Comparison of ENCODE assay signal across 14 cellular contexts in the genomic region with DNA sequence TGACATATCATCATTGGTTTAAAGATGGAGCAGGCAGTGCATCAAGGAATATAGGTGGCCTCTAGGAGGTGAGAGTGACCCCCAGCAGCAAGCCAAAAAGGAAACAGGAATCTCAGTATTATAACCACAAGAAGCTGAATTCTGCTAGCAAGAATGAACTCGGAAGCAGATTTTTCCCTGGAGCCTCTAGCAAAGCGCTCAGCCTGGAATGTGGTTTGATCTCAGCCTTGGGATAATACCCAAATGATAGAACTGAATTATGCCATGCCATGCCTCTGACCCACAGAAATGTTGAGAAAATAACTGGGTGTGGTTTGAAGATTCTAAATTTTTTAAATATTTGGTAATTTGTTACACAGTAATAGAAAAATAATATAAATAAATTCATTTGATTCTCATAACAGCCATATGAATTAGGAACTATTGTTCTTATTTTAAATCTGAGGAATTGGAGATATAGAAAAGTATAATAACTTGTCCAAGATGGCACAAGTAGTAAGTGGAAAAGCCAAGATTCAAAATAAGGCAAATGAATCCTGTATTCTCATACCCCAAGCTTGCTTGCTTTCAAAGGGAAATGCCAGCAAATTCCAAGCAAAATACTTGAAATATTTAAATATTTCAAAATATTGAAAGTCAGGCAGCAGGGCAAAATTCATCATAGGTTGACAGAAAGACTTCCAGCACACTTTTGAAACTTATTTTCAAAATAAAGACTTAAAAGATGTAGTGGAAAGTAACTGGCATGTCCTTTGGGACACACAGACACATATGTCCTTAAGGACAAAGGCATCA.
DNase-seq lines count a peak whose midpoint lies in the region; ATAC-seq and TF ChIP-seq lines count a peak whose summit lies in the region.
"Had no signal": no experiment of that assay in that cellular context is flagged by ENCODE, and none has a peak within 500 bp of the region (broad histone marks: within the 10 kb centered on the region; RNA-seq: fewer than 3 reads in every experiment).

No MANE protein-coding gene starts in this region.

- H3K27ac ChIP-seq in GM23338 (ENCODE audit: low read depth): no peak overlapping the region
- H3K27ac ChIP-seq: C4-2B had no signal

- H3K79me2 ChIP-seq in GM23338 (replicated peaks; ENCODE audit: insufficient read depth): no peaks in the 10 kb centered on the region

- TF ChIP-seq CTCF in GM23338 (conservative IDR thresholded peaks at IDR 0.05; ENCODE audit: low read depth in 2 of 2): no peak; a peak in 1 of 4 replicates
- no peak for TF ChIP-seq CTCF in cardiac fibroblast (IDR thresholded peaks at IDR 0.05; ENCODE audit: low read depth, low read length)

- no peaks in the 10 kb centered on the region; the same call in 1 of the 2 replicates for H3K9me2 ChIP-seq in GM23338 (ENCODE audit: insufficient read depth)

- H3K4me3 Mint-ChIP-seq in GM23338: no peak overlapping the region

- peaks cover 3% of the 10 kb centered on the region for H3K27me3 Mint-ChIP-seq in GM23338 (ENCODE audit: insufficient read depth, low read depth, poor library complexity)

- H3K4me1 Mint-ChIP-seq in GM23338: peaks cover 3% of the 10 kb centered on the region; the same call in 2 of the 3 replicates

- no peaks in the 10 kb centered on the region for H3K27me3 ChIP-seq in GM23338 (ENCODE audit: insufficient read depth)
- H3K27me3 ChIP-seq: MG63 had no signal

- H3K4me1 ChIP-seq in GM23338 (ENCODE audit: insufficient read depth): peaks cover 4% of the 10 kb centered on the region; the same call in 1 of the 2 replicates

- no peaks in the 10 kb centered on the region for H3K9me3 Mint-ChIP-seq in GM23338

- H3K36me3 Mint-ChIP-seq in GM23338 (ENCODE audit: low read depth): no peaks in the 10 kb centered on the region

- H3K27ac Mint-ChIP-seq in GM23338: no peak overlapping the region

- ATAC-seq in GM23338 (no peak), GM21515 (IDR thresholded peaks at IDR 0.05; ENCODE audit: unreplicated experiment) (no peak), HG02623 (IDR thresholded peaks at IDR 0.05; ENCODE audit: unreplicated experiment) (no peak)

- no peak overlapping the region for H3K4me2 ChIP-seq in GM23338

- peak overlapping the region; percentile 80; the same call in 1 of the 2 replicates for H2AFZ ChIP-seq in GM23338

- H3K4me3 ChIP-seq in GM23338 (no peak overlapping the region), cardiac fibroblast (replicated peaks in 1 of 2; ENCODE audit: low read depth in 2 of 2, low read length in 2 of 2) (no peak overlapping the region)
- H3K4me3 ChIP-seq: MG63 had no signal

- no peaks in the 10 kb centered on the region for H4K20me1 ChIP-seq in GM23338 (replicated peaks; ENCODE audit: insufficient read depth)

- no peaks in the 10 kb centered on the region for H3K36me3 ChIP-seq in GM23338 (ENCODE audit: insufficient read depth)
- H3K36me3 ChIP-seq: MG63 had no signal

- no peaks in the 10 kb centered on the region for H3F3A ChIP-seq in GM23338 (replicated peaks; ENCODE audit: low read depth)

- DNase-seq in GM23338 (ENCODE audit: low spot score) (no peak), cardiac fibroblast (ENCODE audit: low read depth in 2 of 2) (peak; percentile 16 to 29), kidney glomerular epithelial cell (lab: John Stamatoyannopoulos, UW) (peak; percentile 2), stromal cell of bone marrow (ENCODE audit: low read depth) (peak; percentile 15), NCI-H2081 treated with DMSO at 0.1 percent for 48 hours (lab: John Stamatoyannopoulos, UW) (no peak), DMS53 treated with DMSO at 0.1 percent for 48 hours (lab: John Stamatoyannopoulos, UW; ENCODE audit: unreplicated experiment) (no peak)
- DNase-seq: DMS153, KG1, MG63, NCI-H1694 treated with DMSO at 0.1 percent for 48 hours, NCI-H446 treated with DMSO at 0.1 percent for 48 hours had no signal

TF ChIP-seq in GM23338, 12 proteins besides CTCF, POLR2A, EP300 and RAD21:
- TF ChIP-seq, protein P1, sequence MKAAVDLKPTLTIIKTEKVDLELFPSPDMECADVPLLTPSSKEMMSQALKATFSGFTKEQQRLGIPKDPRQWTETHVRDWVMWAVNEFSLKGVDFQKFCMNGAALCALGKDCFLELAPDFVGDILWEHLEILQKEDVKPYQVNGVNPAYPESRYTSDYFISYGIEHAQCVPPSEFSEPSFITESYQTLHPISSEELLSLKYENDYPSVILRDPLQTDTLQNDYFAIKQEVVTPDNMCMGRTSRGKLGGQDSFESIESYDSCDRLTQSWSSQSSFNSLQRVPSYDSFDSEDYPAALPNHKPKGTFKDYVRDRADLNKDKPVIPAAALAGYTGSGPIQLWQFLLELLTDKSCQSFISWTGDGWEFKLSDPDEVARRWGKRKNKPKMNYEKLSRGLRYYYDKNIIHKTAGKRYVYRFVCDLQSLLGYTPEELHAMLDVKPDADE (IDR thresholded peaks at IDR 0.05): no peak
- TF ChIP-seq CREB1 (CRISPR knock-in tag; IDR thresholded peaks at IDR 0.05; ENCODE audit: low read depth): no peak
- TF ChIP-seq ZNF331 (CRISPR knock-in tag; IDR thresholded peaks at IDR 0.05; ENCODE audit: low read depth): no peak

Comparison
In these comparisons a context has a peak if more than half of its experiments do, and no peak if none do; other contexts are left out.
1. DNase-seq: peak in cardiac fibroblast (2 of 2), kidney glomerular epithelial cell (single experiment) and stromal cell of bone marrow (single experiment); none in GM23338 (single experiment), NCI-H2081 treated with DMSO at 0.1 percent for 48 hours (single experiment) and DMS53 treated with DMSO at 0.1 percent for 48 hours (single experiment).